ENCODE assay signal across 23 cellular contexts in genomic region chr17:51442112-51442865, GRCh38.
"Had no signal": no experiment of that assay in that cellular context is flagged by ENCODE, and none has a peak within 500 bp of the region (broad histone marks: within the 10 kb centered on the region; RNA-seq: fewer than 3 reads in every experiment).

No MANE protein-coding gene starts in this region.

- H3K27ac ChIP-seq: breast epithelium, epithelial cell of prostate, suprapubic skin, tibial artery, upper lobe of right lung, VCaP had no signal

- H3K4me3 ChIP-seq: breast epithelium, suprapubic skin, tibial artery, upper lobe of right lung had no signal

- H3K4me3 Mint-ChIP-seq: activated CD4-positive, alpha-beta memory T cell treated with anti-CD3 and anti-CD28 coated beads for 36 hours; activated CD4-positive, alpha-beta T cell treated with anti-CD3 and anti-CD28 coated beads, Interleukin-2, amount 10 ng/mL, durations not matched to agents 24 days and 14 days; activated naive CD4-positive, alpha-beta T cell treated with anti-CD3 and anti-CD28 coated beads, Interleukin-2, amount 50 U/mL, for 24 hours; activated T-cell treated with anti-CD3 and anti-CD28 coated beads, Interleukin-2, amount 50 U/mL, for 24 hours; naive thymus-derived CD8-positive, alpha-beta T cell had no signal

- H3K9me3 Mint-ChIP-seq: activated CD4-positive, alpha-beta memory T cell treated with anti-CD3 and anti-CD28 coated beads for 36 hours; activated T-cell treated with anti-CD3 and anti-CD28 coated beads, Interleukin-2, amount 50 U/mL, for 24 hours had no signal

- H3K36me3 ChIP-seq: breast epithelium, suprapubic skin, tibial artery, upper lobe of right lung had no signal

- H3K27me3 Mint-ChIP-seq: activated CD4-positive, alpha-beta memory T cell treated with anti-CD3 and anti-CD28 coated beads for 36 hours; activated naive CD4-positive, alpha-beta T cell treated with anti-CD3 and anti-CD28 coated beads, Interleukin-2, amount 50 U/mL, for 24 hours had no signal

- H3K4me1 ChIP-seq: breast epithelium, suprapubic skin, tibial artery, upper lobe of right lung had no signal

- ATAC-seq: activated CD4-positive, CD25-positive, alpha-beta regulatory T cell treated with anti-CD3 and anti-CD28 coated beads, Interleukin-2, amount 50 U/mL, for 24 hours; naive thymus-derived CD8-positive, alpha-beta T cell; right cardiac atrium; upper lobe of right lung had no signal

- DNase-seq: activated CD4-positive, alpha-beta memory T cell treated with anti-CD3 and anti-CD28 coated beads for 36 hours; activated CD4-positive, alpha-beta T cell treated with anti-CD3 and anti-CD28 coated beads, Interleukin-2, amount 10 ng/mL, durations not matched to agents 24 days and 14 days; activated CD8-positive, alpha-beta memory T cell treated with anti-CD3 and anti-CD28 coated beads, Interleukin-2, amount 50 U/mL, for 4 hours; activated T-cell treated with anti-CD3 and anti-CD28 coated beads, Interleukin-2, amount 50 U/mL, for 24 hours; central memory CD4-positive, alpha-beta T cell; effector CD4-positive, alpha-beta T cell; hippocampal formation; kidney; midbrain; naive thymus-derived CD8-positive, alpha-beta T cell; right cardiac atrium; stimulated activated CD4-positive, alpha-beta T cell treated with anti-CD3 and anti-CD28 coated beads, Interleukin-15, amount 100 ng/mL, for 24 hours; stimulated activated CD4-positive, alpha-beta T cell treated with anti-CD3 and anti-CD28 coated beads, Interleukin-2, amount 100 ng/mL, for 24 hours; stimulated activated naive CD4-positive, alpha-beta T cell; T-helper 9 cell; tibial artery; upper lobe of right lung had no signal

- H3K36me3 Mint-ChIP-seq: activated CD4-positive, alpha-beta memory T cell treated with anti-CD3 and anti-CD28 coated beads for 36 hours; naive thymus-derived CD8-positive, alpha-beta T cell had no signal

- H3K27ac Mint-ChIP-seq: activated CD4-positive, alpha-beta memory T cell treated with anti-CD3 and anti-CD28 coated beads for 36 hours; activated CD4-positive, alpha-beta T cell treated with anti-CD3 and anti-CD28 coated beads, Interleukin-2, amount 10 ng/mL, durations not matched to agents 24 days and 14 days; activated naive CD4-positive, alpha-beta T cell treated with anti-CD3 and anti-CD28 coated beads, Interleukin-2, amount 50 U/mL, for 24 hours; activated T-cell treated with anti-CD3 and anti-CD28 coated beads, Interleukin-2, amount 50 U/mL, for 24 hours had no signal

- H3K27me3 ChIP-seq: breast epithelium, upper lobe of right lung had no signal

- H3K9me3 ChIP-seq: breast epithelium, suprapubic skin, tibial artery, upper lobe of right lung had no signal
